Comparison of ENCODE assay signal across 1 cellular context in the genomic region with DNA sequence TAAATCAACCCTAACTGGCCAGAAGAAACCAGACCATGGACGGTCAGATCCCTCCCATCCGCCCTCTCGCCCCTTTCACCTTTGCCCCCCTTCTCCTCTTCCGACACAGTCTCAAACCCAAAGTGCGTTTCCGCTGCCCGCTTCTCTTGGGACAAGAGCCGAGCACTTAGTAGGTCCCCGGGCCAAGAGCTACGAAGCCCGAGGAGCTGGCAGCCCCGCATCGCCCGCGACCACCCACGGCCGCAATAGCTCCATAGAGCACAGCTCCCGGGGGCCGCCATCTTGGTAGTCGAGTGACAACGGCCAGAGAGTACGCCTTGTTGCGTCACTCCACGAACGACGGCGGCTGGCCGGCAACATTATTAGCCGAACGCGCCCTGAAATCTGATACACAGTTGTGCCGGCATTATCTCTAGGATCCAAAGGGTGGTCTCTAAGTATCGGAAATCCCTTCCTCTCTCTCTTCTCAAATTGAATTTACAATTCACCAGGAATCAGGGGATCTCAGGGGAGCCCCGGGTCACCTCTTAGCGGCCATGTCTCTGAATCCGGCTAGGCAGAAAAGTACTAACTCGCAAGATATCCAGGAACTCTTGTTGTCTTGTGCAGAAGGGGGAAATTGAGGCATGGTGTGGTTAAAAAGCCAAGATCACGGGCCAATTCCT.
TF ChIP-seq lines count a peak whose summit lies in the region.

Gene COQ5, minus strand, starts transcription at position 298 of the 665 bp plus-strand sequence. Its CDS starts 17 bp downstream, at position 281.

TF ChIP-seq in HepG2, 621 proteins besides CTCF, POLR2A, EP300 and RAD21 (continued from another document and continues in another):
- no peak for TF ChIP-seq PTBP1 (IDR thresholded peaks at IDR 0.05; ENCODE audit: low read depth, low read length, poor library complexity, severe bottlenecking)
- TF ChIP-seq HDAC1 (CRISPR knock-in tag; IDR thresholded peaks at IDR 0.05): peak; percentile 84
- TF ChIP-seq KLF9 (CRISPR knock-in tag; IDR thresholded peaks at IDR 0.05; ENCODE audit: low read depth): no peak
- 0 out of 2 replicates have a peak, but pooled peaks have one; percentile 69 for TF ChIP-seq KDM3A (CRISPR knock-in tag; IDR thresholded peaks at IDR 0.05; ENCODE audit: low read depth)
- TF ChIP-seq SSRP1 (CRISPR knock-in tag; IDR thresholded peaks at IDR 0.05): no peak
- 0 out of 2 replicates have a peak, but pooled peaks have one; percentile 69 for TF ChIP-seq ZNF615 (CRISPR knock-in tag; IDR thresholded peaks at IDR 0.05; ENCODE audit: borderline replicate concordance)
- TF ChIP-seq ZNF143 (CRISPR knock-in tag; IDR thresholded peaks at IDR 0.05): peak; percentile 68; the same call in 1 of the 2 replicates
- TF ChIP-seq ZNF782 (CRISPR knock-in tag; IDR thresholded peaks at IDR 0.05; ENCODE audit: borderline replicate concordance): no peak
- TF ChIP-seq NFATC3 (CRISPR knock-in tag; IDR thresholded peaks at IDR 0.05): 0 out of 2 replicates have a peak, but pooled peaks have one; percentile 6
- TF ChIP-seq ZNF674 (CRISPR knock-in tag; IDR thresholded peaks at IDR 0.05; ENCODE audit: low read depth): no peak
- TF ChIP-seq MBNL3 (CRISPR knock-in tag; conservative IDR thresholded peaks at IDR 0.05): no peak
- TF ChIP-seq, protein P1, sequence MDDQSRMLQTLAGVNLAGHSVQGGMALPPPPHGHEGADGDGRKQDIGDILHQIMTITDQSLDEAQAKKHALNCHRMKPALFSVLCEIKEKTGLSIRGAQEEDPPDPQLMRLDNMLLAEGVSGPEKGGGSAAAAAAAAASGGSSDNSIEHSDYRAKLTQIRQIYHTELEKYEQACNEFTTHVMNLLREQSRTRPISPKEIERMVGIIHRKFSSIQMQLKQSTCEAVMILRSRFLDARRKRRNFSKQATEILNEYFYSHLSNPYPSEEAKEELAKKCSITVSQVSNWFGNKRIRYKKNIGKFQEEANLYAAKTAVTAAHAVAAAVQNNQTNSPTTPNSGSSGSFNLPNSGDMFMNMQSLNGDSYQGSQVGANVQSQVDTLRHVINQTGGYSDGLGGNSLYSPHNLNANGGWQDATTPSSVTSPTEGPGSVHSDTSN (CRISPR knock-in tag; IDR thresholded peaks at IDR 0.05; ENCODE audit: borderline replicate concordance): no peak
- peak; percentile 42 for TF ChIP-seq HCFC1 (IDR thresholded peaks at IDR 0.05; ENCODE audit: low read depth, low read length)
- peak; percentile 37; the same call in 1 of the 2 replicates for TF ChIP-seq ZFP37 (CRISPR knock-in tag; IDR thresholded peaks at IDR 0.05; ENCODE audit: borderline replicate concordance)
- no peak for TF ChIP-seq ZNF138 (CRISPR knock-in tag; IDR thresholded peaks at IDR 0.05; ENCODE audit: low read depth)
- no peak for TF ChIP-seq ZNF720 (CRISPR knock-in tag; IDR thresholded peaks at IDR 0.05)
- TF ChIP-seq AKNA (CRISPR knock-in tag; IDR thresholded peaks at IDR 0.05; ENCODE audit: borderline replicate concordance): no peak
- TF ChIP-seq FOXA1 (IDR thresholded peaks at IDR 0.05): no peak
- no peak for TF ChIP-seq FOXA1 (CRISPR knock-in tag; IDR thresholded peaks at IDR 0.05)
- TF ChIP-seq ZNF24 (IDR thresholded peaks at IDR 0.05): no peak
- TF ChIP-seq ZNF597 (CRISPR knock-in tag; IDR thresholded peaks at IDR 0.05): no peak
- 0 out of 2 replicates have a peak, but pooled peaks have one; percentile 62 for TF ChIP-seq ZNF816 (CRISPR knock-in tag; IDR thresholded peaks at IDR 0.05; ENCODE audit: borderline replicate concordance)
- TF ChIP-seq NFE2 (CRISPR knock-in tag; IDR thresholded peaks at IDR 0.05): no peak
- 0 out of 2 replicates have a peak, but pooled peaks have one; percentile 33 for TF ChIP-seq KLF12 (CRISPR knock-in tag; IDR thresholded peaks at IDR 0.05; ENCODE audit: borderline replicate concordance)
- TF ChIP-seq ZNF451 (CRISPR knock-in tag; IDR thresholded peaks at IDR 0.05): no peak
- TF ChIP-seq MXD3 (CRISPR knock-in tag; IDR thresholded peaks at IDR 0.05): 0 out of 2 replicates have a peak, but pooled peaks have one; percentile 27
- TF ChIP-seq, protein P2, sequence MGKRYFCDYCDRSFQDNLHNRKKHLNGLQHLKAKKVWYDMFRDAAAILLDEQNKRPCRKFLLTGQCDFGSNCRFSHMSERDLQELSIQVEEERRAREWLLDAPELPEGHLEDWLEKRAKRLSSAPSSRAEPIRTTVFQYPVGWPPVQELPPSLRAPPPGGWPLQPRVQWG (CRISPR knock-in tag; IDR thresholded peaks at IDR 0.05; ENCODE audit: borderline replicate concordance, low read depth): no peak
- TF ChIP-seq ZNF652 (CRISPR knock-in tag; IDR thresholded peaks at IDR 0.05; ENCODE audit: borderline replicate concordance, low read depth): no peak
- TF ChIP-seq MIXL1 (CRISPR knock-in tag; IDR thresholded peaks at IDR 0.05): peak; percentile 91
- TF ChIP-seq, protein P3, sequence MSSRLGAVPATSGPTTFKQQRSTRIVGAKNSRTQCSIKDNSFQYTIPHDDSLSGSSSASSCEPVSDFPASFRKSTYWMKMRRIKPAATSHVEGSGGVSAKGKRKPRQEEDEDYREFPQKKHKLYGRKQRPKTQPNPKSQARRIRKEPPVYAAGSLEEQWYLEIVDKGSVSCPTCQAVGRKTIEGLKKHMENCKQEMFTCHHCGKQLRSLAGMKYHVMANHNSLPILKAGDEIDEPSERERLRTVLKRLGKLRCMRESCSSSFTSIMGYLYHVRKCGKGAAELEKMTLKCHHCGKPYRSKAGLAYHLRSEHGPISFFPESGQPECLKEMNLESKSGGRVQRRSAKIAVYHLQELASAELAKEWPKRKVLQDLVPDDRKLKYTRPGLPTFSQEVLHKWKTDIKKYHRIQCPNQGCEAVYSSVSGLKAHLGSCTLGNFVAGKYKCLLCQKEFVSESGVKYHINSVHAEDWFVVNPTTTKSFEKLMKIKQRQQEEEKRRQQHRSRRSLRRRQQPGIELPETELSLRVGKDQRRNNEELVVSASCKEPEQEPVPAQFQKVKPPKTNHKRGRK (CRISPR knock-in tag; IDR thresholded peaks at IDR 0.05): no peak
- TF ChIP-seq ZNF432 (CRISPR knock-in tag; IDR thresholded peaks at IDR 0.05; ENCODE audit: borderline replicate concordance): no peak
- peak; percentile 100 for TF ChIP-seq SIX1 (CRISPR knock-in tag; IDR thresholded peaks at IDR 0.05; ENCODE audit: borderline replicate concordance)
- peak; percentile 60; the same call in 1 of the 2 replicates for TF ChIP-seq ZNF839 (CRISPR knock-in tag; IDR thresholded peaks at IDR 0.05; ENCODE audit: borderline replicate concordance)
- TF ChIP-seq RFX3 (CRISPR knock-in tag; IDR thresholded peaks at IDR 0.05): no peak
- TF ChIP-seq CREB1 (IDR thresholded peaks at IDR 0.05): peak; percentile 80
- TF ChIP-seq CREB1 (CRISPR knock-in tag; IDR thresholded peaks at IDR 0.05): peak; percentile 96
- peak; percentile 83; the same call in 1 of the 2 replicates for TF ChIP-seq ZGPAT (CRISPR knock-in tag; IDR thresholded peaks at IDR 0.05)
- no peak for TF ChIP-seq ZNF550 (CRISPR knock-in tag; IDR thresholded peaks at IDR 0.05; ENCODE audit: borderline replicate concordance)
- peak; percentile 34; the same call in 1 of the 2 replicates for TF ChIP-seq JUN (CRISPR knock-in tag; IDR thresholded peaks at IDR 0.05)
- peak; percentile 23; the same call in 1 of the 2 replicates for TF ChIP-seq MAF1 (CRISPR knock-in tag; IDR thresholded peaks at IDR 0.05; ENCODE audit: borderline replicate concordance)
- peak; percentile 86 for TF ChIP-seq ZMYM4 (CRISPR knock-in tag; IDR thresholded peaks at IDR 0.05)
- peak; percentile 86 for TF ChIP-seq POLR2AphosphoS5 (IDR thresholded peaks at IDR 0.05; ENCODE audit: low read depth, low read length)
- peak; percentile 94 for TF ChIP-seq HBP1 (CRISPR knock-in tag; IDR thresholded peaks at IDR 0.05; ENCODE audit: low read depth)
- no peak for TF ChIP-seq CBX5 (CRISPR knock-in tag; IDR thresholded peaks at IDR 0.05; ENCODE audit: borderline replicate concordance)
- TF ChIP-seq ZNF251 (CRISPR knock-in tag; IDR thresholded peaks at IDR 0.05): no peak
- peak; percentile 75 for TF ChIP-seq ELF3 (CRISPR knock-in tag; IDR thresholded peaks at IDR 0.05)
- TF ChIP-seq ATF7-NPFF (CRISPR knock-in tag; IDR thresholded peaks at IDR 0.05; ENCODE audit: low read depth): peak; percentile 69; the same call in 1 of the 2 replicates
- no peak for TF ChIP-seq ZBTB37 (CRISPR knock-in tag; IDR thresholded peaks at IDR 0.05)
- no peak for TF ChIP-seq GLMP (CRISPR knock-in tag; IDR thresholded peaks at IDR 0.05; ENCODE audit: borderline replicate concordance)
- no peak for TF ChIP-seq CENPT (CRISPR knock-in tag; IDR thresholded peaks at IDR 0.05; ENCODE audit: low read depth)
- TF ChIP-seq MTF2 (CRISPR knock-in tag; IDR thresholded peaks at IDR 0.05; ENCODE audit: borderline replicate concordance): peak; percentile 41; the same call in 1 of the 2 replicates
